Comparison of ENCODE assay signal across 1 cellular context in the genomic region with DNA sequence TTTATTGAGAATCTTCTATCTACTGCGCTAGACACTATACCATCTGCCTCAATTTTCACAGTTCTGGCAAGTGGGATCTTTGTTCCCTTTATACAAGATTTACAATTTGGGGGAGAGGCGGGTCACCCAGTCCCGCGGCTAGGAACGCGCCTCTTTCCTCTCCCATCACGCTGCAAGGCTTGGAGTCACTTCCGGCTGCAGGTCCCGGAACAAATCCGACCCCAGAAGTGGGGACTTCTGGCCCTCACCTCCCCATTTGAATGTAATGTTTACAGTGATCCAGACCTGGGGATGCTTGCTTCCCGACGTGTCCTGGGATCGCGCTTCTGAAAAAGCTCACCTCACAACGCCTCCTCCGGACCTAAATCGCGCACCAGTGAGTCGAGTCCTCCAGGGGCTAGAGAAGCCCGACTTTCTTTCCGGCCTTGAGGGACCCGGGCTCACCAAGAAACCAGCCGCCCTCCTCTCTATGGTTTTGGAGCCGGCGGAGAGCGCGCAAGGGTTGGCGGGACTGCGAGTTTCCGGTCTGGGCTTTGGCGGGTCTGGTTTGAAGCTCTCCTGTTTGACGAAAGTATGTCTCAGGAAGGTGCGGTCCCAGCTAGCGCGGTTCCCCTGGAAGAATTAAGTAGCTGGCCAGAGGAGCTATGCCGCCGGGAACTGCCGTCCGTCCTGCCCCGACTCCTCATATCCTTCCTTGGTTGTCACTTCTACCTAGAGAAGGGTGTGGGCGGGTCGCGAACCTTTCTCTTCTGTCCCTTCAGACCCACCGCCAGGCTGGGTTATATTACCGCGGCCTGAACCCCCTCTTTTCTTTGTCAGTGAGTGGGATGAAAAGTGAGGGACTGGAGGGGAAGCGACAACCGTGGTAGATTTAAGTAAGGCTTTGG.
A peak's percentile ranks its signal among the peaks of the same experiment; 100 is the strongest.
TF ChIP-seq lines count a peak whose summit lies in the region.

METTL18 (minus strand) TSS at position 378 of the 887 bp plus-strand sequence. CDS start 1,212 bp downstream, outside the sequence.

TF ChIP-seq in K562, 482 proteins besides CTCF, POLR2A, EP300 and RAD21 (continued from another document and continues in another):
- TF ChIP-seq, protein P1, sequence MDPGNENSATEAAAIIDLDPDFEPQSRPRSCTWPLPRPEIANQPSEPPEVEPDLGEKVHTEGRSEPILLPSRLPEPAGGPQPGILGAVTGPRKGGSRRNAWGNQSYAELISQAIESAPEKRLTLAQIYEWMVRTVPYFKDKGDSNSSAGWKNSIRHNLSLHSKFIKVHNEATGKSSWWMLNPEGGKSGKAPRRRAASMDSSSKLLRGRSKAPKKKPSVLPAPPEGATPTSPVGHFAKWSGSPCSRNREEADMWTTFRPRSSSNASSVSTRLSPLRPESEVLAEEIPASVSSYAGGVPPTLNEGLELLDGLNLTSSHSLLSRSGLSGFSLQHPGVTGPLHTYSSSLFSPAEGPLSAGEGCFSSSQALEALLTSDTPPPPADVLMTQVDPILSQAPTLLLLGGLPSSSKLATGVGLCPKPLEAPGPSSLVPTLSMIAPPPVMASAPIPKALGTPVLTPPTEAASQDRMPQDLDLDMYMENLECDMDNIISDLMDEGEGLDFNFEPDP (CRISPR knock-in tag; IDR thresholded peaks at IDR 0.05) = no peak
- 0 out of 4 replicates have a peak, but pooled peaks of 1 of the 2 experiments have one; percentile 43 for TF ChIP-seq TRIM24 (IDR thresholded peaks at IDR 0.05)
- TF ChIP-seq NCOA4 (IDR thresholded peaks at IDR 0.05; ENCODE audit: partially characterized antibody) = no peak
- TF ChIP-seq ZNF717 (CRISPR knock-in tag; IDR thresholded peaks at IDR 0.05) = no peak
- 0 out of 2 replicates have a peak, but pooled peaks have one; percentile 19 for TF ChIP-seq ZBTB17 (CRISPR knock-in tag; IDR thresholded peaks at IDR 0.05)
- TF ChIP-seq KAT8 (IDR thresholded peaks at IDR 0.05; ENCODE audit: low read depth) = no peak
- TF ChIP-seq E2F3 (CRISPR knock-in tag; IDR thresholded peaks at IDR 0.05) = peak; percentile 63; the same call in 1 of the 2 replicates
- TF ChIP-seq TAF15 (IDR thresholded peaks at IDR 0.05; ENCODE audit: low read depth, low read length) = no peak
- peak; percentile 83 for TF ChIP-seq KDM5B (IDR thresholded peaks at IDR 0.05; ENCODE audit: insufficient replicate concordance, low read depth, low read length)
- TF ChIP-seq RB1 (IDR thresholded peaks at IDR 0.05; ENCODE audit: low read depth) = peak; percentile 68
- TF ChIP-seq FUS (optimal IDR thresholded peaks at IDR 0.05; ENCODE audit: low read depth, low read length) = no peak
- TF ChIP-seq YY1 (IDR thresholded peaks at IDR 0.05; ENCODE audit: borderline replicate concordance in 1 of 3, control insufficient read depth in 1 of 3, extremely low read depth in 1 of 3, insufficient read depth in 3 of 3, insufficient read length in 1 of 3, insufficient replicate concordance in 2 of 3, low read depth in 1 of 3, low read length in 2 of 3) = peak in 2 of 3 experiments; percentile 31 to 57
- TF ChIP-seq PML (IDR thresholded peaks at IDR 0.05; ENCODE audit: low read length) = peak; percentile 84
- TF ChIP-seq NR2C2 (CRISPR knock-in tag; IDR thresholded peaks at IDR 0.05) = no peak
- peak; percentile 97 for TF ChIP-seq NR2C2 (tag; IDR thresholded peaks at IDR 0.05)
- peak; percentile 18; the same call in 1 of the 2 replicates for TF ChIP-seq ZBTB33 (CRISPR knock-in tag; IDR thresholded peaks at IDR 0.05)
- TF ChIP-seq SMARCB1 (IDR thresholded peaks at IDR 0.05; ENCODE audit: insufficient read length, low read depth) = no peak
- TF ChIP-seq PHF8 (IDR thresholded peaks at IDR 0.05; ENCODE audit: borderline replicate concordance, low read length) = peak; percentile 94
- no peak; the same call in 1 of the 2 replicates for TF ChIP-seq EHMT2 (IDR thresholded peaks at IDR 0.05)
- TF ChIP-seq, protein P2, sequence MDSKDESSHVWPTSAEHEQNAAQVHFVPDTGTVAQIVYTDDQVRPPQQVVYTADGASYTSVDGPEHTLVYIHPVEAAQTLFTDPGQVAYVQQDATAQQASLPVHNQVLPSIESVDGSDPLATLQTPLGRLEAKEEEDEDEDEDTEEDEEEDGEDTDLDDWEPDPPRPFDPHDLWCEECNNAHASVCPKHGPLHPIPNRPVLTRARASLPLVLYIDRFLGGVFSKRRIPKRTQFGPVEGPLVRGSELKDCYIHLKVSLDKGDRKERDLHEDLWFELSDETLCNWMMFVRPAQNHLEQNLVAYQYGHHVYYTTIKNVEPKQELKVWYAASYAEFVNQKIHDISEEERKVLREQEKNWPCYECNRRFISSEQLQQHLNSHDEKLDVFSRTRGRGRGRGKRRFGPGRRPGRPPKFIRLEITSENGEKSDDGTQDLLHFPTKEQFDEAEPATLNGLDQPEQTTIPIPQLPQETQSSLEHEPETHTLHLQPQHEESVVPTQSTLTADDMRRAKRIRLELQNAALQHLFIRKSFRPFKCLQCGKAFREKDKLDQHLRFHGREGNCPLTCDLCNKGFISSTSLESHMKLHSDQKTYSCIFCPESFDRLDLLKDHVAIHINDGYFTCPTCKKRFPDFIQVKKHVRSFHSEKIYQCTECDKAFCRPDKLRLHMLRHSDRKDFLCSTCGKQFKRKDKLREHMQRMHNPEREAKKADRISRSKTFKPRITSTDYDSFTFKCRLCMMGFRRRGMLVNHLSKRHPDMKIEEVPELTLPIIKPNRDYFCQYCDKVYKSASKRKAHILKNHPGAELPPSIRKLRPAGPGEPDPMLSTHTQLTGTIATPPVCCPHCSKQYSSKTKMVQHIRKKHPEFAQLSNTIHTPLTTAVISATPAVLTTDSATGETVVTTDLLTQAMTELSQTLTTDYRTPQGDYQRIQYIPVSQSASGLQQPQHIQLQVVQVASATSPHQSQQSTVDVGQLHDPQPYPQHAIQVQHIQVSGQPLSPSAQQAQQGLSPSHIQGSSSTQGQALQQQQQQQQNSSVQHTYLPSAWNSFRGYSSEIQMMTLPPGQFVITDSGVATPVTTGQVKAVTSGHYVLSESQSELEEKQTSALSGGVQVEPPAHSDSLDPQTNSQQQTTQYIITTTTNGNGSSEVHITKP (IDR thresholded peaks at IDR 0.05; ENCODE audit: partially characterized antibody) = no peak
- peak; percentile 73; the same call in 1 of the 2 replicates for TF ChIP-seq SP1 (CRISPR knock-in tag; IDR thresholded peaks at IDR 0.05)
- TF ChIP-seq POLR2AphosphoS2 (IDR thresholded peaks at IDR 0.05; ENCODE audit: low read length) = no peak
- no peak for TF ChIP-seq NCOR1 (IDR thresholded peaks at IDR 0.05)
- TF ChIP-seq ZBTB40 (IDR thresholded peaks at IDR 0.05) = peak; percentile 94
- no peak for TF ChIP-seq ZBTB40 (CRISPR knock-in tag; IDR thresholded peaks at IDR 0.05)
- peak; percentile 90; the same call in 1 of the 2 replicates for TF ChIP-seq GTF2F1 (IDR thresholded peaks at IDR 0.05; ENCODE audit: low read depth, low read length)
- no peak for TF ChIP-seq ZBTB1 (CRISPR knock-in tag; IDR thresholded peaks at IDR 0.05; ENCODE audit: borderline replicate concordance, low read depth)
- no peak for TF ChIP-seq ELF4 (CRISPR knock-in tag; IDR thresholded peaks at IDR 0.05)
- no peak for TF ChIP-seq ZNF76 (CRISPR knock-in tag; IDR thresholded peaks at IDR 0.05; ENCODE audit: borderline replicate concordance)
- no peak for TF ChIP-seq ERF (CRISPR knock-in tag; IDR thresholded peaks at IDR 0.05)
- TF ChIP-seq ZNF274 (IDR thresholded peaks at IDR 0.05; ENCODE audit: borderline replicate concordance, low read depth, low read length) = no peak
- TF ChIP-seq ZNF639 (CRISPR knock-in tag; conservative IDR thresholded peaks at IDR 0.05 in 1 of 2, IDR thresholded peaks at IDR 0.05 in 1 of 2) = 0 out of 4 replicates have a peak, but pooled peaks of 1 of the 2 experiments have one; percentile 33
- TF ChIP-seq, protein P3, sequence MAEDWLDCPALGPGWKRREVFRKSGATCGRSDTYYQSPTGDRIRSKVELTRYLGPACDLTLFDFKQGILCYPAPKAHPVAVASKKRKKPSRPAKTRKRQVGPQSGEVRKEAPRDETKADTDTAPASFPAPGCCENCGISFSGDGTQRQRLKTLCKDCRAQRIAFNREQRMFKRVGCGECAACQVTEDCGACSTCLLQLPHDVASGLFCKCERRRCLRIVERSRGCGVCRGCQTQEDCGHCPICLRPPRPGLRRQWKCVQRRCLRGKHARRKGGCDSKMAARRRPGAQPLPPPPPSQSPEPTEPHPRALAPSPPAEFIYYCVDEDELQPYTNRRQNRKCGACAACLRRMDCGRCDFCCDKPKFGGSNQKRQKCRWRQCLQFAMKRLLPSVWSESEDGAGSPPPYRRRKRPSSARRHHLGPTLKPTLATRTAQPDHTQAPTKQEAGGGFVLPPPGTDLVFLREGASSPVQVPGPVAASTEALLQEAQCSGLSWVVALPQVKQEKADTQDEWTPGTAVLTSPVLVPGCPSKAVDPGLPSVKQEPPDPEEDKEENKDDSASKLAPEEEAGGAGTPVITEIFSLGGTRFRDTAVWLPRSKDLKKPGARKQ (CRISPR knock-in tag; IDR thresholded peaks at IDR 0.05) = no peak
- no peak for TF ChIP-seq PURB (CRISPR knock-in tag; IDR thresholded peaks at IDR 0.05; ENCODE audit: low read depth)
- peak; percentile 77; the same call in 1 of the 2 replicates for TF ChIP-seq KAT7 (CRISPR knock-in tag; IDR thresholded peaks at IDR 0.05; ENCODE audit: borderline replicate concordance)
- no peak for TF ChIP-seq CEBPG (CRISPR knock-in tag; IDR thresholded peaks at IDR 0.05)
- no peak for TF ChIP-seq CEBPG (tag; conservative IDR thresholded peaks at IDR 0.05 in 1 of 2, IDR thresholded peaks at IDR 0.05 in 1 of 2)
- TF ChIP-seq PCBP2 (IDR thresholded peaks at IDR 0.05; ENCODE audit: low read depth, low read length, poor library complexity, severe bottlenecking) = no peak
